In genomic region chr7:116478834-116479233, GRCh38 we compare ENCODE assay signal across 1 cellular context.
TF ChIP-seq lines count a peak whose summit lies in the region.

No MANE protein-coding gene starts in this region.

TF ChIP-seq in GM12878, 131 proteins besides CTCF, POLR2A, EP300 and RAD21:
- TF ChIP-seq HCFC1 (IDR thresholded peaks at IDR 0.05; ENCODE audit: low read length), result no peak
